In the genomic region with DNA sequence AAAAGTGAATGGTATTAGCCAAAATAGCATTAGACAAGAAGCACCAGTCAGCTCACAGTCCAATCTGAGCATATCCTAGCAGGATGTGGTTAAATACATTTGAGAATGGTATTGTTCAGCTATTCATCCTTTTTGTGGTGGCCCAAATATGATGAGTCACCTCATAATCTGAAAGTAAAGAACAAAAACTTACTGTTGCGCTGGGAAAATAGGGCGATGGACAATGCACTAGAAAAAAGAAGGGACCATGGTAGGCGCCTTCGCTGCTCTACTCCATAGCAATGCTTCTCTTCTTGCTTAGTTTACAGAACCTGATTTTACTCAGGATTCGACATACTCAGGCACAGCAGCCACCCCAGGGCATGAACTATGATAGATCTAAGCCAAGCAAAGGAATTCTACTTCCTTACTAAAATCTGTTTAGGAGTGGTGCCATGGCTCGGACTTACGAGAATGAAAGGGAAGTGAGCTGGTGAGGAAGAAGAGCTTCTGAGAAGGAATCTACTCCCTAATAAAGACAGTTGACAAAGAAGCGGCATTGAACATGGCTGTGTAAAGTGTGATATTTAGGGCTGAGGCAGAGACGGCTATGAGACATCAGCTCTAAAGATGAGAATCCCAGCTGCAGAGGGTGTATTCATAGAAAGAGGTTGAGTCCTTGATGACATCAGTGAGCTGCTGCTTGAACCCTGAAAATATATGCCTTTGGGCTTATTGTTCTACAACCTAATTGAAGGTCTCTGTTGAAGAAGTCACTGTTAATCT, we compare ENCODE assay signal across 8 cellular contexts. TPM values are rescaled to one million over a fixed set of nuclear protein-coding genes. Genes with fewer than 3 reads are reported as not detected.
DNase-seq lines count a peak whose midpoint lies in the region; ATAC-seq and TF ChIP-seq lines count a peak whose summit lies in the region.

No MANE protein-coding gene starts in this region.

- DNase-seq in CD14-positive monocyte (ENCODE audit: low spot score): no peak
- peak; percentile 67 for DNase-seq in astrocyte of the hippocampus (ENCODE audit: low read depth, low spot score)
- peak; percentile 67 for DNase-seq in skeletal muscle cell (ENCODE audit: low read depth)
- no peak for DNase-seq in activated effector memory CD4-positive, alpha-beta T cell treated with anti-CD3 and anti-CD28 coated beads, Interleukin-2, amount 50 U/mL, for 16 hours
- no peak for DNase-seq in LoVo (ENCODE audit: low spot score)

- ATAC-seq in GM19467 (IDR thresholded peaks at IDR 0.05; ENCODE audit: unreplicated experiment) (peak; percentile 87), HG03521 (IDR thresholded peaks at IDR 0.05; ENCODE audit: unreplicated experiment) (peak; percentile 78)
- ATAC-seq in stimulated activated memory B cell treated with anti-CD40 and anti-IgM and Interleukin-4, amounts not matched to agents 10 μg/mL and 1 μg/mL and 100 μg/mL, for 72 hours: no peak

- H3K27ac Mint-ChIP-seq in CD14-positive monocyte: peak overlapping the region in 5 of 7 donors; percentile 33 to 75 (median 60)
- H3K27ac Mint-ChIP-seq in stimulated activated memory B cell treated with anti-CD40 and anti-IgM and Interleukin-4, amounts not matched to agents 10 μg/mL and 1 μg/mL and 100 μg/mL, for 72 hours: no peak overlapping the region

- H3K4me3 Mint-ChIP-seq in CD14-positive monocyte: peak overlapping the region; percentile 69 to 78
- no peak overlapping the region for H3K4me3 Mint-ChIP-seq in stimulated activated memory B cell treated with anti-CD40 and anti-IgM and Interleukin-4, amounts not matched to agents 10 μg/mL and 1 μg/mL and 100 μg/mL, for 72 hours

- H3K9me3 Mint-ChIP-seq in CD14-positive monocyte: peaks cover 0 to 7% (median 0%) of the 10 kb centered on the region in 7 donors
- H3K9me3 Mint-ChIP-seq in stimulated activated memory B cell treated with anti-CD40 and anti-IgM and Interleukin-4, amounts not matched to agents 10 μg/mL and 1 μg/mL and 100 μg/mL, for 72 hours: peaks cover 3% of the 10 kb centered on the region

- H3K4me3 ChIP-seq in skeletal muscle cell (ENCODE audit: low read depth, low read length): no peak overlapping the region

- peaks cover 18% of the 10 kb centered on the region for H3K4me1 Mint-ChIP-seq in CD14-positive monocyte
- H3K4me1 Mint-ChIP-seq in stimulated activated memory B cell treated with anti-CD40 and anti-IgM and Interleukin-4, amounts not matched to agents 10 μg/mL and 1 μg/mL and 100 μg/mL, for 72 hours: peaks cover 12% of the 10 kb centered on the region

- H3K27me3 Mint-ChIP-seq in CD14-positive monocyte (ENCODE audit: low read depth in 3 of 3): peaks cover 3 to 6% (median 5%) of the 10 kb centered on the region in 3 donors
- no peaks in the 10 kb centered on the region for H3K27me3 Mint-ChIP-seq in stimulated activated memory B cell treated with anti-CD40 and anti-IgM and Interleukin-4, amounts not matched to agents 10 μg/mL and 1 μg/mL and 100 μg/mL, for 72 hours

- H3K36me3 Mint-ChIP-seq in CD14-positive monocyte: peaks cover 26 to 31% of the 10 kb centered on the region in 2 donors
- H3K36me3 Mint-ChIP-seq in stimulated activated memory B cell treated with anti-CD40 and anti-IgM and Interleukin-4, amounts not matched to agents 10 μg/mL and 1 μg/mL and 100 μg/mL, for 72 hours: peaks cover 17% of the 10 kb centered on the region

- intact Hi-C loops in CD14-positive monocyte (cut with micrococcal nuclease): no loop called here

- TF ChIP-seq CTCF in CD14-positive monocyte (IDR thresholded peaks at IDR 0.05): no peak

RNA-seq across cellular contexts. Expression of a gene that starts 13.0 kb away (rescaled TPM):
- polyA plus RNA-seq in CD14-positive monocyte: 1 to 10 TPM; 1.6 to 3.5 TPM

RNA-seq across cellular contexts. Expression of a gene that starts 16.6 kb away (rescaled TPM):
- 10 to 100 TPM; 47.7 to 61.5 TPM for polyA plus RNA-seq in CD14-positive monocyte

RNA-seq across cellular contexts. Expression of a gene that starts 53.5 kb away (rescaled TPM):
- under 1 TPM; 0.34 to 0.41 TPM for polyA plus RNA-seq in CD14-positive monocyte

Comparison
In these comparisons a context has a peak if more than half of its experiments do, and no peak if none do; other contexts are left out.
1. DNase-seq: peak in astrocyte of the hippocampus (single experiment) and skeletal muscle cell (single experiment); none in CD14-positive monocyte (single experiment), activated effector memory CD4-positive, alpha-beta T cell treated with anti-CD3 and anti-CD28 coated beads, Interleukin-2, amount 50 U/mL, for 16 hours (single experiment) and LoVo (single experiment).